8 cellular contexts compared by ENCODE assay signal in genomic region chr14:65102441-65103149, GRCh38. TPM values are rescaled to one million over a fixed set of nuclear protein-coding genes. Genes with fewer than 3 reads are reported as not detected.
DNase-seq lines count a peak whose midpoint lies in the region; ATAC-seq and TF ChIP-seq lines count a peak whose summit lies in the region.

Gene MAX (minus strand): TSS chr14:65102517. CDS start chr14:65102339, 178 bp downstream.

- TF ChIP-seq EP300 in esophagus muscularis mucosa (IDR thresholded peaks at IDR 0.05), result no peak

- no peaks in the 10 kb centered on the region for H4K20me1 ChIP-seq in KMS-11 (ENCODE audit: insufficient read depth)

- 3% methylated on average over 22 of the region's 61 CpGs for WGBS in esophagus muscularis mucosa

- peak within 1 kb of the TSS; percentile 56 for H3K9ac ChIP-seq in KMS-11

- peak; percentile 87 for ATAC-seq in GM21723 (IDR thresholded peaks at IDR 0.05; ENCODE audit: unreplicated experiment)
- peak; percentile 96 to 97 for ATAC-seq in activated T-cell treated with anti-CD3 and anti-CD28 coated beads, Interleukin-2, amount 50 U/mL, for 72 hours (replicated peaks in 1 of 2)

- intact Hi-C loops in esophagus muscularis mucosa (cut with DNase I), result loop anchor here (5.0 kb wide), 1 partner anchor 115 kb away; the partner anchor contains the start of gene FNTB

- TF ChIP-seq CTCF in KMS-11 (conservative IDR thresholded peaks at IDR 0.05; ENCODE audit: low read depth, low read length) (no peak), Peyer's patch (IDR thresholded peaks at IDR 0.05) (no peak), esophagus muscularis mucosa (IDR thresholded peaks at IDR 0.05) (no peak)

- peaks cover 7 to 20% of the 10 kb centered on the region in 2 donors for H3K36me3 Mint-ChIP-seq in activated T-cell treated with anti-CD3 and anti-CD28 coated beads, Interleukin-2, amount 50 U/mL, for 72 hours (ENCODE audit: insufficient read depth in 2 of 2)

- H3K27me3 Mint-ChIP-seq in activated T-cell treated with anti-CD3 and anti-CD28 coated beads, Interleukin-2, amount 50 U/mL, for 72 hours (ENCODE audit: low read depth), result peaks cover 12% of the 10 kb centered on the region

- H3K27ac Mint-ChIP-seq in activated T-cell treated with anti-CD3 and anti-CD28 coated beads, Interleukin-2, amount 50 U/mL, for 72 hours, result peak within 1 kb of the TSS; percentile 99

- no peaks in the 10 kb centered on the region for H3K9me3 ChIP-seq in Peyer's patch
- no peaks in the 10 kb centered on the region for H3K9me3 ChIP-seq in esophagus muscularis mucosa
- no peaks in the 10 kb centered on the region for H3K9me3 ChIP-seq in muscle layer of duodenum (ENCODE audit: control insufficient read depth in 1 of 2, low read length in 2 of 2)

- peak within 1 kb of the TSS; percentile 72 for H2AFZ ChIP-seq in KMS-11 (ENCODE audit: low read depth)

- no peaks in the 10 kb centered on the region for H3K9me3 Mint-ChIP-seq in activated T-cell treated with anti-CD3 and anti-CD28 coated beads, Interleukin-2, amount 50 U/mL, for 72 hours

- H3K4me1 Mint-ChIP-seq in activated T-cell treated with anti-CD3 and anti-CD28 coated beads, Interleukin-2, amount 50 U/mL, for 72 hours (ENCODE audit: low read depth), result peaks cover 42% of the 10 kb centered on the region

- H3K4me3 Mint-ChIP-seq in activated T-cell treated with anti-CD3 and anti-CD28 coated beads, Interleukin-2, amount 50 U/mL, for 72 hours, result peak within 1 kb of the TSS; percentile 89 to 99

- H3K4me2 ChIP-seq in KMS-11, result peak within 1 kb of the TSS; percentile 95

- TF ChIP-seq POLR2A in Peyer's patch (IDR thresholded peaks at IDR 0.05), result peak; percentile 76 to 93
- TF ChIP-seq POLR2A in esophagus muscularis mucosa (IDR thresholded peaks at IDR 0.05; ENCODE audit: low read depth), result peak; percentile 57

- no peak within 1 kb of the TSS for H3K4me3 ChIP-seq in KMS-11 (IDR thresholded peaks at IDR 0.05; ENCODE audit: insufficient read depth, low read depth, low read length)
- peak within 1 kb of the TSS; percentile 75 to 90 (median 87) for H3K4me3 ChIP-seq in Peyer's patch
- H3K4me3 ChIP-seq in esophagus muscularis mucosa, result peak within 1 kb of the TSS; percentile 92 to 98 (median 94)
- peak within 1 kb of the TSS; percentile 80 to 96 for H3K4me3 ChIP-seq in muscle layer of duodenum (ENCODE audit: low read depth in 1 of 2, low read length in 2 of 2)

- H3K79me2 ChIP-seq in KMS-11 (ENCODE audit: insufficient read depth, low read depth), result peaks cover 33% of the 10 kb centered on the region; the same call in 1 of the 2 replicates

- H3K27ac ChIP-seq in KMS-11 (peak within 1 kb of the TSS; percentile 39), Peyer's patch (peak within 1 kb of the TSS; percentile 94 to 97 (median 95)), esophagus muscularis mucosa (replicated peaks in 1 of 4) (peak within 1 kb of the TSS; percentile 89 to 94 (median 92)), muscle layer of duodenum (ENCODE audit: low read length) (peak within 1 kb of the TSS; percentile 78)

- H3K27me3 ChIP-seq in KMS-11 (ENCODE audit: insufficient read depth, low read depth) (no peaks in the 10 kb centered on the region), Peyer's patch (no peaks in the 10 kb centered on the region), esophagus muscularis mucosa (no peaks in the 10 kb centered on the region), muscle layer of duodenum (ENCODE audit: low read depth, low read length) (no peaks in the 10 kb centered on the region)

- H3K4me1 ChIP-seq in KMS-11 (ENCODE audit: low read depth, poor library complexity, severe bottlenecking) (peaks cover 32% of the 10 kb centered on the region), Peyer's patch (peaks cover 0 to 49% (median 9%) of the 10 kb centered on the region in 4 donors), esophagus muscularis mucosa (peaks cover 41 to 49% (median 46%) of the 10 kb centered on the region in 4 donors), muscle layer of duodenum (ENCODE audit: control insufficient read depth in 1 of 2, insufficient read depth in 2 of 2, low read length in 2 of 2) (peaks cover 8 to 29% of the 10 kb centered on the region in 2 donors)

- DNase-seq in DMS53 (lab: John Stamatoyannopoulos, UW) (peak; percentile 99), Peyer's patch (peak; percentile 98 to 99 (median 98)), esophagus muscularis mucosa (ENCODE audit: extremely low spot score) (peak; percentile 99)
- DNase-seq in activated T-cell treated with anti-CD3 and anti-CD28 coated beads, Interleukin-2, amount 50 U/mL, for 72 hours, result peak; percentile 98
- peak; percentile 98 to 99 for DNase-seq in stimulated activated CD8-positive, alpha-beta memory T cell treated with anti-CD3 and anti-CD28 coated beads, Interleukin-7, amount 100 ng/mL, for 4 hours (ENCODE audit: low read depth in 2 of 2)

- H3K36me3 ChIP-seq in KMS-11 (ENCODE audit: insufficient read depth) (no peaks in the 10 kb centered on the region; the same call in 1 of the 2 replicates), Peyer's patch (peaks cover 0 to 5% (median 0%) of the 10 kb centered on the region in 3 donors), esophagus muscularis mucosa (peaks cover 0 to 11% (median 0%) of the 10 kb centered on the region in 4 donors), muscle layer of duodenum (ENCODE audit: control insufficient read depth in 1 of 2, insufficient read depth in 2 of 2, low read length in 2 of 2) (no peaks in the 10 kb centered on the region)

RNA-seq across cellular contexts. Expression of gene MAX, which starts in this region (rescaled TPM):
- 10 to 100 TPM; 52.8 to 86.8 (median 74.2) TPM for total RNA-seq in Peyer's patch
- total RNA-seq in activated T-cell treated with anti-CD3 and anti-CD28 coated beads, Interleukin-2, amount 50 U/mL, for 72 hours, result 100 to 1,000 TPM; 115 to 118 TPM
- total RNA-seq in esophagus muscularis mucosa, result 10 to 100 TPM; 69.3 to 88.0 (median 77.4) TPM

Comparison
In these comparisons a context has a peak if more than half of its experiments do, and no peak if none do; other contexts are left out.
1. H3K27ac ChIP-seq: peak in every context shown above with its lines; median percentile 95 in Peyer's patch; 92 in esophagus muscularis mucosa; 78 in muscle layer of duodenum; 39 in KMS-11.